Comparison of ENCODE assay signal across 22 cellular contexts in the genomic region with DNA sequence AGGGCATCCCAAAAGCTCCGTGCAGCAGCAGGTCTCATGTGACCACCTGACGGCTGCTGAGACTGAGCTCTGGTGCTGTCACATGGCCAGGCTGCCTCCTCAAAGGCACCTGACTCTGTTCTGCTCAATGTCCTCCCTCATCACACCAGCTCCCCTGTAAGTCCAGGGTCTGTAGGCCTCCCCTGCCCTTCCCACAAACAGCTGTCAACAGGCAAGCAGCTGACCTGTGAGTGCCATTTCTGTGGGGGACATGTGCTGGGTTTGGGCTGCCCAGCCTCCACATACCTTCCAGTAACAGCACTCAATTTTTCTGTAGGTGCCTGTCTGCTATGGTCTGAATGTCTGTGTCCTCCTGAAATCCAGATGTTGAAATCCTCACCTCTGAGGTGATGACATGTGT.
"Had no signal": no experiment of that assay in that cellular context is flagged by ENCODE, and none has a peak within 500 bp of the region (broad histone marks: within the 10 kb centered on the region; RNA-seq: fewer than 3 reads in every experiment).

No MANE protein-coding gene starts in this region.

- H3K27me3 Mint-ChIP-seq: activated naive CD8-positive, alpha-beta T cell treated with anti-CD3 and anti-CD28 coated beads for 36 hours had no signal

- ATAC-seq: activated CD4-positive, CD25-positive, alpha-beta regulatory T cell treated with anti-CD3 and anti-CD28 coated beads, Interleukin-2, amount 50 U/mL, for 24 hours; activated T-cell treated with anti-CD3 and anti-CD28 coated beads, Interleukin-2, amount 50 U/mL, for 4 hours; SK-N-SH treated with all-trans-retinoic acid at 6 μM for 48 hours had no signal

- H3K4me3 ChIP-seq: cardiac muscle cell, Peyer's patch, SJCRH30 had no signal

- H3K27me3 ChIP-seq: brain microvascular endothelial cell, cardiac muscle cell, Peyer's patch, SJCRH30 had no signal

- DNase-seq: activated CD4-positive, alpha-beta T cell treated with anti-CD3 and anti-CD28 coated beads for 4 hours; activated effector memory CD4-positive, alpha-beta T cell treated with anti-CD3 and anti-CD28 coated beads, Interleukin-2, amount 50 U/mL, for 16 hours; activated naive CD4-positive, alpha-beta T cell treated with Interleukin-2 at 50 U/mL for 16 hours; activated naive CD8-positive, alpha-beta T cell treated with anti-CD3 and anti-CD28 coated beads for 36 hours; activated T-cell treated with anti-CD3 and anti-CD28 coated beads, Interleukin-2, amount 50 U/mL, for 4 hours; brain microvascular endothelial cell; MM.1S; NCI-H1105; NCI-H1436 treated with DMSO at 0.1 percent for 48 hours; NCI-H187; NCI-H2081; NCI-H510A treated with DMSO at 0.1 percent for 48 hours; NCI-H69; NK-92 treated with Interleukin-12 subunit alpha and Interleukin-12 subunit beta, amount 100 ng/mL, for 24 hours; Peyer's patch; Right ventricle myocardium superior; SJCRH30; SW 1271 had no signal

- H3K36me3 ChIP-seq: brain microvascular endothelial cell, cardiac muscle cell, Peyer's patch, SJCRH30 had no signal

- H3K27ac ChIP-seq: brain microvascular endothelial cell, cardiac muscle cell, Peyer's patch, RWPE1, SJCRH30 had no signal

- H3K27ac Mint-ChIP-seq: activated naive CD8-positive, alpha-beta T cell treated with anti-CD3 and anti-CD28 coated beads for 36 hours had no signal

- H3K4me3 Mint-ChIP-seq: activated naive CD8-positive, alpha-beta T cell treated with anti-CD3 and anti-CD28 coated beads for 36 hours; activated T-cell treated with anti-CD3 and anti-CD28 coated beads, Interleukin-2, amount 50 U/mL, for 4 hours had no signal

- H3K4me1 ChIP-seq: SJCRH30 had no signal
